ENCODE assay signal across 28 cellular contexts in the genomic region with DNA sequence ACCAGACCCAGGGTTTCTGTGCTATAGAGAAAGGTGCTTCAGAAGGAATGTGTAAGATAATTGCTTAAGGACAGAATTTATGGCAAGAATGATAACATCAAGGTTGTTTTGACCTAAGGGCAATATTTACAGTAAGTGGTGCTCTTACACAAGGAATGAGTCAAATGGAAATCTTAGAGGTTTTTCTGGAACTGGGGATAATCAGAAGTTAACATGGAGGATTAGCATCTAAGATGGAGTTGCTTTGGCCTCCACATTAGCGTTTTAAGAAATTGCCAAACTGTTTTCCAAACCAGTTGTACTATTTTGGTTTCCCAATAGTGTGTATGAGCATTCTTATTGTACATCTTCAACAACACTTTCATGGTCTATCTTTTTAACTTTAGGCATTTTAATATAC. TPM values are rescaled to one million over a fixed set of nuclear protein-coding genes. Genes with fewer than 3 reads are reported as not detected.
"Had no signal": no experiment of that assay in that cellular context is flagged by ENCODE, and none has a peak within 500 bp of the region (broad histone marks: within the 10 kb centered on the region; RNA-seq: fewer than 3 reads in every experiment).

No MANE protein-coding gene starts in this region.

- DNase-seq: colonic mucosa; effector CD8-positive, alpha-beta T cell; endodermal cell; foreskin melanocyte; glutamatergic neuron; heart right ventricle; hippocampal formation; left cardiac atrium; left lung; mesenchymal stem cell; midbrain; naive thymus-derived CD4-positive, alpha-beta T cell; nucleus accumbens; stimulated activated CD4-positive, alpha-beta T cell treated with anti-CD3 and anti-CD28 coated beads, Interleukin-12 subunit alpha, Interleukin-12 subunit beta, amount 100 ng/mL, for 4 hours; stimulated activated CD4-positive, alpha-beta T cell treated with anti-CD3 and anti-CD28 coated beads, Interleukin-1b, Interleukin-23, amount 100 ng/mL, for 48 hours; stimulated activated CD4-positive, alpha-beta T cell treated with anti-CD3 and anti-CD28 coated beads, Interleukin-4, amount 100 ng/mL, for 1 hour; stimulated activated CD8-positive, alpha-beta memory T cell treated with anti-CD3 and anti-CD28 coated beads, Interleukin-4, amount 100 ng/mL, for 48 hours; stimulated activated naive CD4-positive, alpha-beta T cell; stimulated activated naive CD8-positive, alpha-beta T cell treated with anti-CD3 and anti-CD28 coated beads, Interleukin-15, amount 100 ng/mL, for 72 hours; thyroid gland had no signal

- H3K4me3 ChIP-seq: colonic mucosa, esophagus muscularis mucosa, heart right ventricle, left lung, prostate gland, right atrium auricular region, smooth muscle cell, thyroid gland had no signal

- ATAC-seq: heart right ventricle; left cardiac atrium; left lung; naive thymus-derived CD4-positive, alpha-beta T cell; sciatic nerve; stimulated activated naive CD8-positive, alpha-beta T cell treated with anti-CD3 and anti-CD28 coated beads, Interleukin-15, amount 100 ng/mL, for 72 hours had no signal

RNA-seq across cellular contexts. Expression of gene WDR93, which starts 3.1 kb away (rescaled TPM):
- total RNA-seq: epithelial cell of proximal tubule, left cardiac atrium, lung microvascular endothelial cell, sciatic nerve, smooth muscle cell, urinary bladder had no signal

RNA-seq across cellular contexts. Expression of gene MESP1, which starts 57.4 kb away (rescaled TPM):
- total RNA-seq: smooth muscle cell, urinary bladder had no signal
